Comparison of ENCODE assay signal across 20 cellular contexts in genomic region chr5:146520731-146521130, GRCh38. TPM values are rescaled to one million over a fixed set of nuclear protein-coding genes. Genes with fewer than 3 reads are reported as not detected.
DNase-seq lines count a peak whose midpoint lies in the region; ATAC-seq, FAIRE-seq and TF ChIP-seq lines count a peak whose summit lies in the region.
"Had no signal": no experiment of that assay in that cellular context is flagged by ENCODE, and none has a peak within 500 bp of the region (broad histone marks: within the 10 kb centered on the region; RNA-seq: fewer than 3 reads in every experiment).

No MANE protein-coding gene starts in this region.

- H3K23ac ChIP-seq in H1 (ENCODE audit: insufficient read length) = no peak overlapping the region

- H2BK20ac ChIP-seq in H1 (ENCODE audit: low read length) = no peak overlapping the region

- H2BK15ac ChIP-seq in H1 (ENCODE audit: low read length) = no peak overlapping the region

- no peak for TF ChIP-seq POLR2A in H1 (IDR thresholded peaks at IDR 0.05; ENCODE audit: control extremely low read depth in 1 of 2, low read depth in 2 of 2, low read length in 2 of 2)

- H3K27me3 ChIP-seq in H1 (replicated peaks in 1 of 4; ENCODE audit: control insufficient read depth in 3 of 4, extremely low read depth in 1 of 4, insufficient read depth in 3 of 4, low read length in 3 of 4) = no peaks in the 10 kb centered on the region

- H3K79me1 ChIP-seq in H1 (ENCODE audit: low read depth, low read length) = no peaks in the 10 kb centered on the region

- no peak overlapping the region for H3K4me2 ChIP-seq in H1 (ENCODE audit: insufficient read depth in 1 of 2, low read depth in 2 of 2, low read length in 2 of 2)
- H3K4me2 ChIP-seq: A549 had no signal

- no peak for TF ChIP-seq EP300 in H1 (IDR thresholded peaks at IDR 0.05; ENCODE audit: borderline replicate concordance in 1 of 2, low read depth in 2 of 2, low read length in 2 of 2)

- H3K79me2 ChIP-seq in H1 (ENCODE audit: control insufficient read depth in 1 of 2, insufficient read depth in 2 of 2, low read length in 2 of 2) = no peaks in the 10 kb centered on the region

- no peaks in the 10 kb centered on the region for H3K23me2 ChIP-seq in H1 (ENCODE audit: low read depth, low read length)

- no peak for TF ChIP-seq CTCF in H1 (IDR thresholded peaks at IDR 0.05; ENCODE audit: control extremely low read depth in 1 of 3, insufficient read depth in 1 of 3, low read depth in 1 of 3, low read length in 3 of 3)

- H2AK5ac ChIP-seq in H1 (ENCODE audit: low read depth, low read length) = no peak overlapping the region

- no peak overlapping the region for H4K91ac ChIP-seq in H1 (replicated peaks; ENCODE audit: insufficient read length, low read length)

- H3K4ac ChIP-seq in H1 (replicated peaks; ENCODE audit: insufficient read length, low read depth, low read length) = no peak overlapping the region

- FAIRE-seq in H1 (lab: Jason Lieb, UNC) = peak; percentile 19
- FAIRE-seq: A549 had no signal

- no peak for TF ChIP-seq RAD21 in H1 (IDR thresholded peaks at IDR 0.05 in 1 of 2, conservative IDR thresholded peaks at IDR 0.05 in 1 of 2; ENCODE audit: low read depth in 2 of 2, low read length in 2 of 2)

- H3K18ac ChIP-seq in H1 (ENCODE audit: extremely low read depth, low read length) = no peak overlapping the region

- H3K36me3 ChIP-seq in H1 (ENCODE audit: control insufficient read depth in 2 of 4, insufficient read depth in 4 of 4, low read length in 3 of 4) = no peaks in the 10 kb centered on the region
- H3K36me3 ChIP-seq in mesodermal cell (ENCODE audit: control insufficient read depth, insufficient read depth, low read length) = no peaks in the 10 kb centered on the region

- H2AFZ ChIP-seq in H1 (ENCODE audit: low read length) = no peak overlapping the region
- H2AFZ ChIP-seq: GM23248 had no signal

- H2BK12ac ChIP-seq in H1 (ENCODE audit: low read depth, low read length) = no peak overlapping the region

- no peak overlapping the region for H2BK120ac ChIP-seq in H1 (replicated peaks; ENCODE audit: low read depth, low read length)

- H4K8ac ChIP-seq in H1 (ENCODE audit: extremely low read depth, insufficient read depth, low read length) = no peak overlapping the region

- ATAC-seq in GM19023 (IDR thresholded peaks at IDR 0.05; ENCODE audit: unreplicated experiment) = no peak

- POLR2A ChIA-PET in H1 (lab: Charles Lee; ENCODE audit: partially characterized antibody) = no interaction called here

- no peak overlapping the region for H2BK5ac ChIP-seq in H1 (ENCODE audit: low read depth, low read length)

- no peak overlapping the region for H3K14ac ChIP-seq in H1 (ENCODE audit: insufficient read length)

- H3K56ac ChIP-seq in H1 (replicated peaks; ENCODE audit: insufficient read length, low read depth, low read length) = no peak overlapping the region

- no peak overlapping the region for H4K5ac ChIP-seq in H1 (ENCODE audit: insufficient read length, low read depth, low read length)

- H3K4me3 ChIP-seq in H1 (ENCODE audit: extremely low read depth in 1 of 4, insufficient read depth in 2 of 4, low read depth in 3 of 4, low read length in 4 of 4) = no peak overlapping the region
- no peak overlapping the region for H3K4me3 ChIP-seq in mesodermal cell (ENCODE audit: extremely low read depth, insufficient read depth, low read length, poor library complexity, severe bottlenecking)
- H3K4me3 ChIP-seq: A549, GM23248 had no signal

- H3K4me1 ChIP-seq in H1 (replicated peaks in 1 of 4; ENCODE audit: control insufficient read depth in 3 of 4, insufficient read depth in 4 of 4, low read length in 3 of 4) (peaks cover 0 to 4% (median 0%) of the 10 kb centered on the region in 4 experiments; a peak in 1 of 7 replicates), mesodermal cell (ENCODE audit: control insufficient read depth, insufficient read depth, low read length, poor library complexity, severe bottlenecking) (peaks cover 20% of the 10 kb centered on the region)
- H3K4me1 ChIP-seq: A549 had no signal

- H3K9me3 ChIP-seq in H1 (ENCODE audit: insufficient read depth in 2 of 2, low read depth in 1 of 2, low read length in 1 of 2) (no peaks in the 10 kb centered on the region), mesodermal cell (ENCODE audit: control insufficient read depth, low read length) (no peaks in the 10 kb centered on the region)
- H3K9me3 ChIP-seq: A549 had no signal

- whole genome bisulfite sequencing in H1 (ENCODE audit: extremely low coverage in 1 of 2, insufficient coverage in 1 of 2, insufficient read length in 1 of 2, insufficient replicate concordance in 2 of 2, low coverage in 1 of 2, low lambda C conversion rate in 2 of 2, missing lambda C conversion rate in 1 of 2), 2 experiments = 78% methylated on average over 2 of the region's 2 CpGs; no CpG with 5 or more reads in 1 of the 2 experiments
- WGBS in mesodermal cell (ENCODE audit: insufficient coverage in 2 of 2), 2 experiments = no CpG with 5 or more reads among the region's 2 CpGs

- H3K27ac ChIP-seq in H1 (ENCODE audit: low read depth, low read length) (no peak overlapping the region), mesodermal cell (ENCODE audit: low read depth, low read length, severe bottlenecking) (peak overlapping the region; percentile 72)
- H3K27ac ChIP-seq: A549, GM23248, HL-60 had no signal

- H3K9ac ChIP-seq in H1 (replicated peaks in 1 of 4; ENCODE audit: extremely low read depth in 1 of 4, low read depth in 3 of 4, low read length in 3 of 4) = no peak overlapping the region
- H3K9ac ChIP-seq: GM23248 had no signal

- DNase-seq in DMS53 (lab: John Stamatoyannopoulos, UW) (peak; percentile 69), M059J (ENCODE audit: low read depth) (peak; percentile 24), H1 (ENCODE audit: low read depth in 1 of 2, low spot score in 2 of 2) (no peak), NCI-H446 (lab: John Stamatoyannopoulos, UW) (no peak), NCI-H1048 (lab: John Stamatoyannopoulos, UW) (no peak)
- no peak for DNase-seq in stimulated activated CD4-positive, alpha-beta T cell treated with anti-CD3 and anti-CD28 coated beads, Interleukin-4, amount 100 ng/mL, for 4 hours
- DNase-seq: Calu3; CD4-positive, CD25-positive, alpha-beta regulatory T cell; DND-41; GM23248; HFFc6; MM.1S; NCI-H1105 treated with DMSO at 0.1 percent for 48 hours; NCI-H187 treated with DMSO at 0.1 percent for 48 hours; NCI-H524 treated with DMSO at 0.1 percent for 48 hours had no signal

- CTCF ChIA-PET in H1 (lab: Charles Lee; ENCODE audit: partially characterized antibody) = interaction anchor here (0.6 to 2.9 kb wide), 12 partner anchors 8 to 668 kb away, joined by 3 to 19 read pairs (median 4); no protein-coding TSS in a partner anchor

- no peaks in the 10 kb centered on the region for H4K20me1 ChIP-seq in H1 (replicated peaks in 1 of 2; ENCODE audit: control insufficient read depth in 1 of 2, insufficient read depth in 2 of 2, low read length in 2 of 2)

TF ChIP-seq in H1, 55 proteins besides CTCF, POLR2A, EP300 and RAD21:
- TF ChIP-seq RNF2 (IDR thresholded peaks at IDR 0.05; ENCODE audit: borderline replicate concordance, low read depth, low read length, missing control alignments, poor library complexity, severe bottlenecking) (no peak), CBX8 (IDR thresholded peaks at IDR 0.05; ENCODE audit: borderline replicate concordance, low read depth, low read length) (no peak), JUND (IDR thresholded peaks at IDR 0.05; ENCODE audit: low read length) (peak; percentile 55; the same call in 1 of the 2 replicates), SIX5 (IDR thresholded peaks at IDR 0.05; ENCODE audit: low read depth, low read length) (no peak)

RNA-seq across cellular contexts. Expression of gene GPR151, which starts 4.7 kb away (rescaled TPM):
- total RNA-seq in M059J (2014; rRNA removed; shearing (Covaris generic)) = not detected in 2 replicates
- not detected in 2 replicates for total RNA-seq in H1 (2021; fragmentation: NEBNext Ultra II Directional; extraction: Animal tissue kit (Norgen Biotek cat#: 25700))
- polyA plus RNA-seq in H1 (2011; rRNA removed) = 0.03 TPM in 1 of 2 replicates, not detected in the other
- not detected for polyA plus RNA-seq in H1 (2011; cell fraction: cytosol; rRNA removed)
- polyA plus RNA-seq in H1 (2011; cell fraction: nucleus; rRNA removed) = not detected
- not detected in 4 replicates for polyA plus RNA-seq in H1 (2012, experiment 1 of 2)
- not detected for polyA plus RNA-seq in H1 (2012, experiment 2 of 2)
- polyA plus RNA-seq in H1 (2013, experiment 1 of 2) = not detected
- polyA plus RNA-seq in H1 (2013, experiment 2 of 2) = not detected
- 0.10 and 0.28 TPM in 2 replicates for polyA minus RNA-seq in H1 (2011; rRNA and poly(A)+ RNA removed)
- not detected for polyA minus RNA-seq in H1 (2011; cell fraction: cytosol; rRNA and poly(A)+ RNA removed)
- not detected for polyA minus RNA-seq in H1 (2011; cell fraction: nucleus; rRNA and poly(A)+ RNA removed)
- not detected for polyA plus RNA-seq in mesodermal cell (2013, experiment 1 of 2)
- polyA plus RNA-seq in mesodermal cell (2013, experiment 2 of 2) = not detected
- total RNA-seq: Calu3; CD4-positive, CD25-positive, alpha-beta regulatory T cell; GM23248; HFFc6; SK-MEL-5 had no signal
- polyA plus RNA-seq: A549, GM23248 had no signal

Comparison
In these comparisons a context has a peak if more than half of its experiments do, and no peak if none do; other contexts are left out.
1. DNase-seq: peak in DMS53 (single experiment) and M059J (single experiment); none in H1 (0 of 2), stimulated activated CD4-positive, alpha-beta T cell treated with anti-CD3 and anti-CD28 coated beads, Interleukin-4, amount 100 ng/mL, for 4 hours (0 of 2), NCI-H446 (0 of 2) and NCI-H1048 (single experiment).